1 cellular context compared by ENCODE assay signal in genomic region chr17:29169806-29170591, GRCh38.
TF ChIP-seq lines count a peak whose summit lies in the region.

No MANE protein-coding gene starts in this region.

TF ChIP-seq in HepG2, 621 proteins besides CTCF, POLR2A, EP300 and RAD21 (continued from another document and continues in another):
- TF ChIP-seq TFDP2 (CRISPR knock-in tag; IDR thresholded peaks at IDR 0.05), result no peak
- peak in 1 of 2 experiments; percentile 69; a peak in 2 of 4 replicates for TF ChIP-seq NR2F1 (CRISPR knock-in tag; IDR thresholded peaks at IDR 0.05)
- peak; percentile 60; the same call in 1 of the 2 replicates for TF ChIP-seq ZNF609 (CRISPR knock-in tag; IDR thresholded peaks at IDR 0.05; ENCODE audit: borderline replicate concordance)
- TF ChIP-seq ZSCAN25 (CRISPR knock-in tag; IDR thresholded peaks at IDR 0.05), result 0 out of 2 replicates have a peak, but pooled peaks have one; percentile 48
- peak; percentile 79 for TF ChIP-seq ZMYM2 (CRISPR knock-in tag; IDR thresholded peaks at IDR 0.05)
- peak; percentile 47; the same call in 1 of the 2 replicates for TF ChIP-seq ARNTL (CRISPR knock-in tag; IDR thresholded peaks at IDR 0.05)
- peak; percentile 26; the same call in 1 of the 2 replicates for TF ChIP-seq HDAC2 (CRISPR knock-in tag; IDR thresholded peaks at IDR 0.05)
- TF ChIP-seq ZNF605 (CRISPR knock-in tag; IDR thresholded peaks at IDR 0.05), result no peak
- TF ChIP-seq ARID5B (CRISPR knock-in tag; IDR thresholded peaks at IDR 0.05), result peak; percentile 47; the same call in 1 of the 2 replicates
- TF ChIP-seq BCL6 (CRISPR knock-in tag; IDR thresholded peaks at IDR 0.05), result no peak
- peak; percentile 65; the same call in 1 of the 2 replicates for TF ChIP-seq ZNF292 (CRISPR knock-in tag; IDR thresholded peaks at IDR 0.05; ENCODE audit: borderline replicate concordance, low read depth)
- TF ChIP-seq ZNF556 (CRISPR knock-in tag; IDR thresholded peaks at IDR 0.05; ENCODE audit: borderline replicate concordance), result peak; percentile 54; the same call in 1 of the 2 replicates
- no peak for TF ChIP-seq ZNF232 (CRISPR knock-in tag; IDR thresholded peaks at IDR 0.05; ENCODE audit: borderline replicate concordance)
- peak; percentile 42; the same call in 1 of the 2 replicates for TF ChIP-seq ZBTB38 (CRISPR knock-in tag; IDR thresholded peaks at IDR 0.05)
- TF ChIP-seq POGK (CRISPR knock-in tag; conservative IDR thresholded peaks at IDR 0.05), result no peak
- TF ChIP-seq DPF2 (CRISPR knock-in tag; IDR thresholded peaks at IDR 0.05; ENCODE audit: borderline replicate concordance, low read depth), result 0 out of 2 replicates have a peak, but pooled peaks have one; percentile 29
- peak; percentile 36; the same call in 1 of the 2 replicates for TF ChIP-seq ZMYM3 (CRISPR knock-in tag; IDR thresholded peaks at IDR 0.05)
- peak; percentile 93 for TF ChIP-seq HNF4A (CRISPR knock-in tag; IDR thresholded peaks at IDR 0.05)
- TF ChIP-seq NR2C2 (CRISPR knock-in tag; IDR thresholded peaks at IDR 0.05; ENCODE audit: borderline replicate concordance), result 0 out of 2 replicates have a peak, but pooled peaks have one; percentile 27
- no peak for TF ChIP-seq TFAP4 (IDR thresholded peaks at IDR 0.05; ENCODE audit: borderline replicate concordance, low read depth)
- TF ChIP-seq ZNF703 (CRISPR knock-in tag; IDR thresholded peaks at IDR 0.05; ENCODE audit: borderline replicate concordance), result no peak
- no peak for TF ChIP-seq HBP1 (CRISPR knock-in tag; IDR thresholded peaks at IDR 0.05; ENCODE audit: low read depth)
- TF ChIP-seq KDM3A (CRISPR knock-in tag; IDR thresholded peaks at IDR 0.05; ENCODE audit: low read depth), result no peak
- no peak for TF ChIP-seq ZNF839 (CRISPR knock-in tag; IDR thresholded peaks at IDR 0.05; ENCODE audit: borderline replicate concordance)
- TF ChIP-seq ZFY (CRISPR knock-in tag; IDR thresholded peaks at IDR 0.05), result peak; percentile 26; the same call in 1 of the 2 replicates
- TF ChIP-seq SAP130 (CRISPR knock-in tag; IDR thresholded peaks at IDR 0.05; ENCODE audit: low read depth), result 0 out of 2 replicates have a peak, but pooled peaks have one; percentile 32
- peak; percentile 71 for TF ChIP-seq ZNF687 (CRISPR knock-in tag; IDR thresholded peaks at IDR 0.05)
- TF ChIP-seq MYNN (CRISPR knock-in tag; IDR thresholded peaks at IDR 0.05; ENCODE audit: low read depth), result no peak
- TF ChIP-seq NCOR1 (IDR thresholded peaks at IDR 0.05; ENCODE audit: borderline replicate concordance, low read length), result peak; percentile 89; the same call in 1 of the 2 replicates
- TF ChIP-seq GFI1 (CRISPR knock-in tag; IDR thresholded peaks at IDR 0.05; ENCODE audit: borderline replicate concordance), result no peak
- TF ChIP-seq ZBTB7B (CRISPR knock-in tag; IDR thresholded peaks at IDR 0.05), result 0 out of 2 replicates have a peak, but pooled peaks have one; percentile 30
- TF ChIP-seq MED1 (CRISPR knock-in tag; IDR thresholded peaks at IDR 0.05), result peak; percentile 65
- peak; percentile 75 for TF ChIP-seq PAXIP1 (CRISPR knock-in tag; conservative IDR thresholded peaks at IDR 0.05)
- no peak for TF ChIP-seq CCAR2 (optimal IDR thresholded peaks at IDR 0.05; ENCODE audit: low read depth, low read length)
- TF ChIP-seq XRCC5 (optimal IDR thresholded peaks at IDR 0.05; ENCODE audit: low read length), result peak; percentile 28
- peak; percentile 34; the same call in 1 of the 2 replicates for TF ChIP-seq PITX1 (CRISPR knock-in tag; IDR thresholded peaks at IDR 0.05)
